In the genomic region with DNA sequence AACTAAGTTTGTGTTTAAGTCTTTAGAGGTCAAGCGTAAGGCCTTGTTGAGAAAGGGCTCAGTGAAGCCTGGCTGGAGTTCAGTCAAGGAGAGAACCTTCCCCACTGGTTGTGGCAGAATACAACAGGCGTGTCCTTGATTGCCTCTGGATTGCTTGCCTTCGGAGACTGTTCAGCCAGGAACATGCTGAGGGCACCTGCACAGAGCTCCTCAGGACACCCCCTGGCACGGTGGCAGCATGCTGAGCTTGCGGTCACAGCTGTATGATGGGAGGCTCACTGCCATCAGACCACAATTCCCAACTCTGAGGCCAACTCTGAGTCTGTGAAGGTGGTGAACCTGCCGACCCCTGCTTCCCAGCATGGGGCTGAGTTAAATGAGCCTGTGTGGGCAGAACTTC, we compare ENCODE assay signal across 21 cellular contexts.
"Had no signal": no experiment of that assay in that cellular context is flagged by ENCODE, and none has a peak within 500 bp of the region (broad histone marks: within the 10 kb centered on the region; RNA-seq: fewer than 3 reads in every experiment).

No MANE protein-coding gene starts in this region.

- H3K4me3 ChIP-seq: heart left ventricle, smooth muscle cell, testis had no signal

- H3K9me3 ChIP-seq: heart left ventricle, testis had no signal

- ATAC-seq: activated T-helper 17 cell treated with anti-CD3 and anti-CD28 coated beads, Interleukin-2, amount 50 U/mL, for 72 hours; heart left ventricle; left colon; sciatic nerve; stimulated activated naive B cell treated with anti-CD40 and anti-IgM and Interleukin-4, amounts not matched to agents 10 μg/mL and 1 μg/mL and 100 μg/mL, for 72 hours had no signal

- H3K27me3 ChIP-seq: heart left ventricle, testis had no signal

- H3K4me1 ChIP-seq: testis had no signal

- H3K27ac ChIP-seq: heart left ventricle, testis had no signal

- H3K4me2 ChIP-seq: smooth muscle cell had no signal

- DNase-seq: activated CD4-positive, alpha-beta memory T cell treated with anti-CD3 and anti-CD28 coated beads, Interleukin-2, amount 10 ng/mL, durations not matched to agents 7 days and 5 days; activated CD4-positive, alpha-beta T cell treated with anti-CD3 and anti-CD28 coated beads for 48 hours; activated naive CD4-positive, alpha-beta T cell treated with Interleukin-2 at 50 U/mL for 16 hours; activated T-cell treated with anti-CD3 and anti-CD28 coated beads, Interleukin-2, amount 50 U/mL, for 24 hours; amygdala; cerebellar nuclear complex; cortex of kidney; heart left ventricle; left colon; mesendoderm; naive B cell; nucleus accumbens; posterior cingulate gyrus; stimulated activated CD4-positive, alpha-beta T cell treated with anti-CD3 and anti-CD28 coated beads, Interleukin-2, amount 100 ng/mL, for 48 hours; stimulated activated CD8-positive, alpha-beta memory T cell treated with anti-CD3 and anti-CD28 coated beads, Interleukin-4, amount 100 ng/mL, for 48 hours; stimulated activated naive B cell treated with anti-CD40 and anti-IgM and Interleukin-4, amounts not matched to agents 10 μg/mL and 1 μg/mL and 100 μg/mL, for 72 hours; testis; trophoblast cell had no signal

- H3K36me3 ChIP-seq: heart left ventricle had no signal
